ENCODE assay signal across 15 cellular contexts in genomic region chr21:43290529-43291346, GRCh38.
DNase-seq lines count a peak whose midpoint lies in the region; ATAC-seq and TF ChIP-seq lines count a peak whose summit lies in the region.
"Had no signal": no experiment of that assay in that cellular context is flagged by ENCODE, and none has a peak within 500 bp of the region (broad histone marks: within the 10 kb centered on the region; RNA-seq: fewer than 3 reads in every experiment).

No MANE protein-coding gene starts in this region.

- H3K27me3 Mint-ChIP-seq in MCF 10A (ENCODE audit: insufficient read depth, unreplicated experiment): no peaks in the 10 kb centered on the region
- H3K27me3 Mint-ChIP-seq in H9 (ENCODE audit: low read depth): peaks cover 5% of the 10 kb centered on the region

- H3K4me2 ChIP-seq in OCI-LY7 (ENCODE audit: low read length) (peak overlapping the region; percentile 58), H9 (ENCODE audit: insufficient read depth, insufficient read length, low read length) (no peak overlapping the region)

- H3K9me3 ChIP-seq in HEK293 (ENCODE audit: control insufficient read depth, insufficient read depth, low read depth, low read length): no peaks in the 10 kb centered on the region
- H3K9me3 ChIP-seq in OCI-LY7 (ENCODE audit: low read length): no peaks in the 10 kb centered on the region
- H3K9me3 ChIP-seq in right cardiac atrium (ENCODE audit: control insufficient read depth, low read length): peaks cover 2% of the 10 kb centered on the region
- no peaks in the 10 kb centered on the region for H3K9me3 ChIP-seq in H9 (ENCODE audit: control insufficient read depth, low read depth, low read length)

- no peak overlapping the region for H2BK20ac ChIP-seq in H9 (ENCODE audit: low read depth, low read length, poor library complexity, severe bottlenecking)

- H3K18ac ChIP-seq in H9 (ENCODE audit: insufficient read length, low read depth, low read length): no peak overlapping the region

- H3K9me3 Mint-ChIP-seq in MCF 10A (ENCODE audit: unreplicated experiment): peaks cover 7% of the 10 kb centered on the region
- no peaks in the 10 kb centered on the region for H3K9me3 Mint-ChIP-seq in H9
- H3K9me3 Mint-ChIP-seq: central memory CD8-positive, alpha-beta T cell had no signal

- H3K4me3 ChIP-seq in HEK293 (ENCODE audit: low read depth, low read length) (no peak overlapping the region), OCI-LY7 (ENCODE audit: low read depth, low read length, poor library complexity, severe bottlenecking) (no peak overlapping the region), right cardiac atrium (ENCODE audit: low read length) (no peak overlapping the region)

- 80% methylated on average over 34 of the region's 34 CpGs for WGBS in right cardiac atrium
- WGBS in H9 (ENCODE audit: extremely low coverage, insufficient read length, low lambda C conversion rate): no CpG with 5 or more reads among the region's 34 CpGs

- no peak overlapping the region for H4K91ac ChIP-seq in H9 (ENCODE audit: insufficient read length, low read depth, low read length)

- H2BK5ac ChIP-seq in H9 (ENCODE audit: insufficient read length, low read length): no peak overlapping the region

- H3K4me3 Mint-ChIP-seq in MCF 10A (ENCODE audit: unreplicated experiment) (no peak overlapping the region), H9 (no peak overlapping the region)
- H3K4me3 Mint-ChIP-seq: central memory CD8-positive, alpha-beta T cell had no signal

- H3K9me2 ChIP-seq in OCI-LY7 (ENCODE audit: insufficient read depth, low read length): no peaks in the 10 kb centered on the region

- H3K27me3 ChIP-seq in right cardiac atrium (ENCODE audit: control insufficient read depth, insufficient read depth): no peaks in the 10 kb centered on the region
- H3K27me3 ChIP-seq in H9 (ENCODE audit: insufficient read depth, low read length): no peaks in the 10 kb centered on the region

- H2BK15ac ChIP-seq in H9 (ENCODE audit: low read depth, low read length): no peak overlapping the region; the same call in 1 of the 2 replicates

- H2BK12ac ChIP-seq in H9 (ENCODE audit: insufficient read length, low read depth, low read length): no peak overlapping the region

- H3K4me1 Mint-ChIP-seq in MCF 10A (ENCODE audit: insufficient read depth, unreplicated experiment) (peaks cover 5% of the 10 kb centered on the region), H9 (peaks cover 6 to 8% of the 10 kb centered on the region in 2 experiments)
- H3K4me1 Mint-ChIP-seq: central memory CD8-positive, alpha-beta T cell had no signal

- H3K4ac ChIP-seq in H9 (ENCODE audit: low read depth, low read length): no peak overlapping the region

- BruUV-seq in OCI-LY7 (replicated peaks; lab: Mats Ljungman, UMichigan): no TSS peak
- BruUV-seq in MCF 10A (replicated peaks; lab: Mats Ljungman, UMichigan): no TSS peak

- H3K23me2 ChIP-seq in H9 (ENCODE audit: insufficient read length, low read depth, low read length, poor library complexity, severe bottlenecking): no peaks in the 10 kb centered on the region

- peak; percentile 43 for DNase-seq in COR-L47 (lab: John Stamatoyannopoulos, UW)
- peak; percentile 94 for DNase-seq in OCI-LY7 (ENCODE audit: low spot score)
- peak in 2 of 3 donors; percentile 2 to 22 for DNase-seq in right cardiac atrium
- no peak for DNase-seq in activated naive CD4-positive, alpha-beta T cell treated with Interleukin-2 at 50 U/mL for 16 hours
- no peak for DNase-seq in MCF 10A (ENCODE audit: unreplicated experiment)
- DNase-seq in H9: no peak
- DNase-seq in NCI-H1436 (lab: John Stamatoyannopoulos, UW): no peak
- DNase-seq: NCI-H2227 treated with DMSO at 0.1 percent for 48 hours; SIG-M5; stimulated activated CD4-positive, alpha-beta T cell treated with anti-CD3 and anti-CD28 coated beads, Interleukin-4, amount 100 ng/mL, for 4 hours; stimulated activated naive CD4-positive, alpha-beta T cell had no signal

- no peaks in the 10 kb centered on the region for H3K79me2 ChIP-seq in OCI-LY7 (ENCODE audit: insufficient read depth, low read depth, low read length)
- H3K79me2 ChIP-seq in H9 (ENCODE audit: insufficient read depth, low read length): no peaks in the 10 kb centered on the region

- no peak overlapping the region for H3K56ac ChIP-seq in H9 (ENCODE audit: insufficient read length, low read depth, low read length)

- H3K36me3 Mint-ChIP-seq in MCF 10A (ENCODE audit: insufficient read depth, unreplicated experiment): peaks cover 6% of the 10 kb centered on the region
- H3K36me3 Mint-ChIP-seq in H9 (ENCODE audit: insufficient read depth in 1 of 3, low read depth in 3 of 3): no peaks in the 10 kb centered on the region
- H3K36me3 Mint-ChIP-seq: activated naive CD4-positive, alpha-beta T cell treated with anti-CD3 and anti-CD28 coated beads, Interleukin-2, amount 50 U/mL, for 72 hours had no signal

- TF ChIP-seq CTCF in HEK293 (tag by site-specific recombination; IDR thresholded peaks at IDR 0.05) (no peak), OCI-LY7 (conservative IDR thresholded peaks at IDR 0.05; ENCODE audit: low read length) (no peak), MCF 10A (IDR thresholded peaks at IDR 0.05; ENCODE audit: unreplicated experiment) (no peak), H9 (conservative IDR thresholded peaks at IDR 0.05) (no peak)

- no peak overlapping the region for H3K9ac ChIP-seq in H9 (ENCODE audit: extremely low read depth, insufficient read length, low read length)

- intact Hi-C loops in OCI-LY7 (cut with micrococcal nuclease; ENCODE audit: unreplicated experiment): loop anchor here (1.0 to 5.0 kb wide), 2 partner anchors 22 to 62 kb away; no protein-coding TSS in a partner anchor
- intact Hi-C loops in right cardiac atrium (cut with DNase I): no loop called here
- intact Hi-C loops in MCF 10A (cut with micrococcal nuclease): no loop called here

- H3K4me1 ChIP-seq in HEK293 (ENCODE audit: control insufficient read depth, insufficient read depth, low read length) (no peaks in the 10 kb centered on the region), OCI-LY7 (ENCODE audit: insufficient read depth, low read length, poor library complexity, severe bottlenecking) (peaks cover 49% of the 10 kb centered on the region), right cardiac atrium (ENCODE audit: control insufficient read depth, insufficient read depth, low read length) (no peaks in the 10 kb centered on the region), H9 (ENCODE audit: insufficient read depth, low read length) (no peaks in the 10 kb centered on the region)

- H3K27ac Mint-ChIP-seq in MCF 10A (ENCODE audit: low read depth, unreplicated experiment) (no peak overlapping the region), H9 (peak overlapping the region in 1 of 3 experiments; percentile 14; a peak in 1 of 7 replicates)
- H3K27ac Mint-ChIP-seq: activated naive CD4-positive, alpha-beta T cell treated with anti-CD3 and anti-CD28 coated beads, Interleukin-2, amount 50 U/mL, for 72 hours had no signal

- no peaks in the 10 kb centered on the region for H3K79me1 ChIP-seq in H9 (ENCODE audit: insufficient read depth, low read depth, low read length, poor library complexity, severe bottlenecking)

- H3K27ac ChIP-seq in HEK293 (ENCODE audit: extremely low read depth, low read depth, low read length) (no peak overlapping the region), OCI-LY7 (ENCODE audit: low read depth, low read length, poor library complexity, severe bottlenecking) (no peak overlapping the region), right cardiac atrium (ENCODE audit: low read length) (no peak overlapping the region), H9 (ENCODE audit: insufficient read length, low read depth, low read length) (no peak overlapping the region)
- H3K27ac ChIP-seq: HL-60 had no signal

- no peak for ATAC-seq in right cardiac atrium
- ATAC-seq: activated naive CD4-positive, alpha-beta T cell treated with anti-CD3 and anti-CD28 coated beads, Interleukin-2, amount 50 U/mL, for 72 hours had no signal

- no peak overlapping the region for H2AK5ac ChIP-seq in H9 (ENCODE audit: insufficient read length, low read length)

- no peak overlapping the region for H2AFZ ChIP-seq in OCI-LY7 (ENCODE audit: low read length)
- H2AFZ ChIP-seq in H9 (ENCODE audit: low read length): no peak overlapping the region

- CTCF ChIA-PET in HEK293 (lab: Yijun Ruan, JAX): no interaction called here
- CTCF ChIA-PET in OCI-LY7 (lab: Charles Lee; ENCODE audit: unreplicated experiment): no interaction called here
- CTCF ChIA-PET in MCF 10A (lab: Yijun Ruan, JAX): no interaction called here

- H3T11ph ChIP-seq in H9 (ENCODE audit: low read length): no peak overlapping the region

- H2BK120ac ChIP-seq in H9 (ENCODE audit: low read depth, low read length, poor library complexity, severe bottlenecking): no peak overlapping the region

- H3K23ac ChIP-seq in H9 (ENCODE audit: insufficient read length, low read depth, low read length): no peak overlapping the region

- no peak overlapping the region for H4K5ac ChIP-seq in H9 (ENCODE audit: insufficient read length, low read depth, low read length)

- no peaks in the 10 kb centered on the region for H4K20me1 ChIP-seq in OCI-LY7 (ENCODE audit: insufficient read depth, low read length)
- no peaks in the 10 kb centered on the region for H4K20me1 ChIP-seq in H9 (ENCODE audit: control insufficient read depth, insufficient read depth, insufficient read length)

- no peak overlapping the region for H4K8ac ChIP-seq in H9 (replicated peaks; ENCODE audit: insufficient read length, low read depth, low read length)

- H3K36me3 ChIP-seq in HEK293 (ENCODE audit: control insufficient read depth in 2 of 2, insufficient read depth in 1 of 2, low read length in 2 of 2): no peaks in the 10 kb centered on the region
- H3K36me3 ChIP-seq in OCI-LY7 (ENCODE audit: insufficient read depth, low read length): no peaks in the 10 kb centered on the region

- H3K14ac ChIP-seq in H9 (ENCODE audit: insufficient read depth, low read length): no peak overlapping the region

- POLR2A ChIA-PET in HEK293 (lab: Yijun Ruan, JAX) (no interaction called here), OCI-LY7 (lab: Charles Lee) (interaction anchor here (1.1 kb wide), 1 partner anchor 63 kb away, joined by 3 read pairs; no protein-coding TSS in a partner anchor), MCF 10A (lab: Yijun Ruan, JAX) (interaction anchor here (1.0 kb wide), 1 partner anchor 20 kb away, joined by 3 read pairs; no protein-coding TSS in a partner anchor)

Comparison
In these comparisons a context has a peak if more than half of its experiments do, and no peak if none do; other contexts are left out.
1. DNase-seq: peak in COR-L47 (single experiment), OCI-LY7 (single experiment) and right cardiac atrium (2 of 3); none in activated naive CD4-positive, alpha-beta T cell treated with Interleukin-2 at 50 U/mL for 16 hours (single experiment), MCF 10A (single experiment), H9 (single experiment) and NCI-H1436 (single experiment).